11 cellular contexts compared by ENCODE assay signal in the genomic region with DNA sequence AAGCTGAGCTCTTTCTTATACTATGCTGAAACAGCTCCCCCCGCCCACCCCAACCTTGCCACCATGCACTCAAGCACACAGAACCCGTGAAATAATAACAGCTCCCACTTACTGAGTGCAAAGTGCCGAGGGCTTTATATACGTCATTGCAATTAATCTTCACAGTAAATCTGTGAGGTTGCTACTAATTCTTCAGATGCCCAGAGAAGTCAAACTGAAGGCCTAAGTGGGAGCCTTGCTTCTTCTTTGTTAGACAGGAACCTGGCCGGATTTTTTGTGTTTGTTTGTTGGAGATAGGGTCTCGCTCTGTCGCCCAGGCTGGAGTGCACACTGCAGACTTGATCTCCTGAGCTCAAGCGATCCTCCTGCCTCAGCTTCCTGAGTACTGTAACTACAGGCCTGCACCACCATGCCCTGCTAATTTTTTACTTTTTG. TPM values are rescaled to one million over a fixed set of nuclear protein-coding genes. Genes with fewer than 3 reads are reported as not detected.
DNase-seq lines count a peak whose midpoint lies in the region; ATAC-seq, FAIRE-seq and TF ChIP-seq lines count a peak whose summit lies in the region.
"Had no signal": no experiment of that assay in that cellular context is flagged by ENCODE, and none has a peak within 500 bp of the region (broad histone marks: within the 10 kb centered on the region; RNA-seq: fewer than 3 reads in every experiment).

No MANE protein-coding gene starts in this region.

- no peak overlapping the region for H3K4me3 ChIP-seq in ascending aorta

- H3K4me1 ChIP-seq in ascending aorta, result no peaks in the 10 kb centered on the region

- peak overlapping the region; percentile 66 for H3K4me3 Mint-ChIP-seq in activated CD4-positive, alpha-beta memory T cell treated with anti-CD3 and anti-CD28 coated beads for 36 hours
- peak overlapping the region; percentile 46 to 52 for H3K4me3 Mint-ChIP-seq in effector memory CD8-positive, alpha-beta T cell

- DNase-seq in GM19239 (ENCODE audit: insufficient read length, low spot score) (no peak), NCI-H1092 treated with DMSO at 0.1 percent for 48 hours (lab: John Stamatoyannopoulos, UW) (no peak), AG08395 (ENCODE audit: low spot score) (no peak), ascending aorta (ENCODE audit: low spot score in 2 of 2) (no peak)
- peak; percentile 69 for DNase-seq in activated CD4-positive, alpha-beta memory T cell treated with anti-CD3 and anti-CD28 coated beads for 36 hours
- DNase-seq in effector memory CD8-positive, alpha-beta T cell, result peak; percentile 69 to 77 (median 73)
- DNase-seq in stimulated activated CD8-positive, alpha-beta memory T cell treated with anti-CD3 and anti-CD28 coated beads, Interleukin-12 subunit alpha, Interleukin-12 subunit beta, amount 100 ng/mL, for 24 hours (ENCODE audit: extremely low read depth), result peak; percentile 45
- DNase-seq: DMS53, NCI-H1092 had no signal

- H3K9me3 ChIP-seq in ascending aorta, result no peaks in the 10 kb centered on the region

- peak overlapping the region; percentile 91 for H3K27ac Mint-ChIP-seq in activated CD4-positive, alpha-beta memory T cell treated with anti-CD3 and anti-CD28 coated beads for 36 hours
- peak overlapping the region; percentile 88 to 96 for H3K27ac Mint-ChIP-seq in effector memory CD8-positive, alpha-beta T cell

- peak; percentile 66 for ATAC-seq in effector memory CD8-positive, alpha-beta T cell (replicated peaks)
- ATAC-seq in GM21381 (IDR thresholded peaks at IDR 0.05; ENCODE audit: unreplicated experiment), result no peak
- ATAC-seq: SK-N-SH treated with all-trans-retinoic acid at 6 μM for 48 hours had no signal

- H3K27me3 ChIP-seq in ascending aorta, result no peaks in the 10 kb centered on the region

- peaks cover 69% of the 10 kb centered on the region for H3K4me1 Mint-ChIP-seq in activated CD4-positive, alpha-beta memory T cell treated with anti-CD3 and anti-CD28 coated beads for 36 hours (ENCODE audit: low read depth)
- H3K4me1 Mint-ChIP-seq in effector memory CD8-positive, alpha-beta T cell (ENCODE audit: low read depth in 2 of 2), result peaks cover 42 to 56% of the 10 kb centered on the region in 2 donors

- no peak overlapping the region for H3K27ac ChIP-seq in ascending aorta

- H3K36me3 Mint-ChIP-seq in activated CD4-positive, alpha-beta memory T cell treated with anti-CD3 and anti-CD28 coated beads for 36 hours, result peaks cover 3% of the 10 kb centered on the region
- peaks cover 28% of the 10 kb centered on the region for H3K36me3 Mint-ChIP-seq in effector memory CD8-positive, alpha-beta T cell (ENCODE audit: insufficient read depth)

- no peaks in the 10 kb centered on the region for H3K36me3 ChIP-seq in ascending aorta

- no peaks in the 10 kb centered on the region for H3K27me3 Mint-ChIP-seq in activated CD4-positive, alpha-beta memory T cell treated with anti-CD3 and anti-CD28 coated beads for 36 hours
- H3K27me3 Mint-ChIP-seq in effector memory CD8-positive, alpha-beta T cell, result no peaks in the 10 kb centered on the region

- CTCF ChIA-PET in activated CD4-positive, alpha-beta memory T cell treated with anti-CD3 and anti-CD28 coated beads for 36 hours (lab: Charles Lee), result interaction anchor here (0.6 to 3.8 kb wide), 12 partner anchors 12 to 230 kb away, joined by 3 to 31 read pairs (median 10); a partner anchor contains a TSS

- FAIRE-seq in GM19239 (lab: Jason Lieb, UNC), result peak; percentile 91

- POLR2A ChIA-PET in activated CD4-positive, alpha-beta memory T cell treated with anti-CD3 and anti-CD28 coated beads for 36 hours (lab: Charles Lee), result interaction anchor here (0.8 to 4.0 kb wide), 20 partner anchors 11 to 229 kb away, joined by 3 to 104 read pairs (median 8); a partner anchor contains a TSS

- no peaks in the 10 kb centered on the region for H3K9me3 Mint-ChIP-seq in activated CD4-positive, alpha-beta memory T cell treated with anti-CD3 and anti-CD28 coated beads for 36 hours
- no peaks in the 10 kb centered on the region for H3K9me3 Mint-ChIP-seq in effector memory CD8-positive, alpha-beta T cell

- no peak for TF ChIP-seq CTCF in ascending aorta (IDR thresholded peaks at IDR 0.05)

- intact Hi-C loops in activated CD4-positive, alpha-beta memory T cell treated with anti-CD3 and anti-CD28 coated beads for 36 hours (cut with micrococcal nuclease), result loop anchor here (2.0 to 5.0 kb wide), 2 partner anchors 112 to 440 kb away; no protein-coding TSS in a partner anchor
- intact Hi-C loops in ascending aorta (cut with DNase I), result no loop called here

RNA-seq across cellular contexts. Expression of a gene that starts 34.0 kb away (rescaled TPM):
- total RNA-seq in activated CD4-positive, alpha-beta memory T cell treated with anti-CD3 and anti-CD28 coated beads for 36 hours, result 10 to 100 TPM in 1 of 2 experiments, 1 to 10 TPM in 1; 7.7 to 10.1 TPM
- not detected for total RNA-seq in ascending aorta

Comparison
In these comparisons a context has a peak if more than half of its experiments do, and no peak if none do; other contexts are left out.
1. DNase-seq: peak in activated CD4-positive, alpha-beta memory T cell treated with anti-CD3 and anti-CD28 coated beads for 36 hours (single experiment), effector memory CD8-positive, alpha-beta T cell (3 of 3) and stimulated activated CD8-positive, alpha-beta memory T cell treated with anti-CD3 and anti-CD28 coated beads, Interleukin-12 subunit alpha, Interleukin-12 subunit beta, amount 100 ng/mL, for 24 hours (single experiment); none in GM19239 (single experiment), NCI-H1092 treated with DMSO at 0.1 percent for 48 hours (single experiment), AG08395 (single experiment) and ascending aorta (0 of 2).